In genomic region chr4:38060829-38061431, GRCh38 we compare ENCODE assay signal across 16 cellular contexts.
DNase-seq lines count a peak whose midpoint lies in the region; ATAC-seq and TF ChIP-seq lines count a peak whose summit lies in the region.
"Had no signal": no experiment of that assay in that cellular context is flagged by ENCODE, and none has a peak within 500 bp of the region (broad histone marks: within the 10 kb centered on the region; RNA-seq: fewer than 3 reads in every experiment).

No MANE protein-coding gene starts in this region.

- H2AFZ ChIP-seq in mesenchymal stem cell (ENCODE audit: low read depth, low read length) = no peak overlapping the region

- no peak overlapping the region for H3K4me2 ChIP-seq in mesenchymal stem cell (ENCODE audit: low read length, poor library complexity, severe bottlenecking)

- no peaks in the 10 kb centered on the region for H3K27me3 ChIP-seq in left ventricle myocardium inferior (ENCODE audit: low read depth)
- no peaks in the 10 kb centered on the region for H3K27me3 ChIP-seq in heart right ventricle
- no peaks in the 10 kb centered on the region for H3K27me3 ChIP-seq in mesenchymal stem cell (ENCODE audit: control insufficient read depth in 1 of 2, insufficient read depth in 1 of 2, low read length in 2 of 2)
- no peaks in the 10 kb centered on the region for H3K27me3 ChIP-seq in uterus
- no peaks in the 10 kb centered on the region for H3K27me3 ChIP-seq in lower lobe of right lung (ENCODE audit: low read depth)
- H3K27me3 ChIP-seq: gastrocnemius medialis had no signal

- intact Hi-C loops in left ventricle myocardium inferior (cut with micrococcal nuclease) (loop anchor here (10.0 kb wide), 1 partner anchor 114 kb away; no protein-coding TSS in a partner anchor), heart right ventricle (cut with DNase I) (loop anchor here in 9 of 10 donors (2.0 to 10.0 kb wide), 13 partner anchors 96 to 724 kb away; partner anchors contain the start of gene TLR10 (in 1 of the 9)), uterus (cut with DNase I; ENCODE audit: low total_unique reads) (loop anchor here (10.0 kb wide), 2 partner anchors 254 to 614 kb away; no protein-coding TSS in a partner anchor), lower lobe of right lung (cut with DNase I) (no loop called here), natural killer cell (cut with micrococcal nuclease) (loop anchor here (5.0 to 10.0 kb wide), 3 partner anchors 71 to 801 kb away; no protein-coding TSS in a partner anchor)

- H3K36me3 ChIP-seq in left ventricle myocardium inferior = peaks cover 23% of the 10 kb centered on the region
- peaks cover 0 to 70% (median 7%) of the 10 kb centered on the region in 9 donors for H3K36me3 ChIP-seq in heart right ventricle
- peaks cover 0 to 14% of the 10 kb centered on the region in 2 experiments for H3K36me3 ChIP-seq in mesenchymal stem cell (ENCODE audit: control insufficient read depth in 1 of 2, insufficient read depth in 2 of 2, low read depth in 1 of 2, low read length in 2 of 2)
- H3K36me3 ChIP-seq in uterus = no peaks in the 10 kb centered on the region
- H3K36me3 ChIP-seq in lower lobe of right lung = peaks cover 30% of the 10 kb centered on the region

- ATAC-seq in heart right ventricle = no peak
- no peak for ATAC-seq in central memory CD8-positive, alpha-beta T cell (replicated peaks; ENCODE audit: extremely low read depth, poor library complexity, severe bottlenecking)
- no peak for ATAC-seq in lower lobe of right lung
- no peak for ATAC-seq in natural killer cell
- ATAC-seq: gastrocnemius medialis, left colon had no signal

- H2BK5ac ChIP-seq in mesenchymal stem cell (ENCODE audit: low read depth, low read length, poor library complexity, severe bottlenecking) = no peak overlapping the region

- TF ChIP-seq CTCF in left ventricle myocardium inferior (IDR thresholded peaks at IDR 0.05; ENCODE audit: borderline replicate concordance) (no peak), heart right ventricle (IDR thresholded peaks at IDR 0.05) (no peak), uterus (IDR thresholded peaks at IDR 0.05) (no peak), lower lobe of right lung (IDR thresholded peaks at IDR 0.05) (no peak), natural killer cell (IDR thresholded peaks at IDR 0.05) (no peak)

- H3K14ac ChIP-seq in mesenchymal stem cell (ENCODE audit: low read length in 2 of 2) = no peak overlapping the region

- no peak overlapping the region for H3K23ac ChIP-seq in mesenchymal stem cell (ENCODE audit: low read length in 2 of 2)

- H3K79me1 ChIP-seq in mesenchymal stem cell (replicated peaks; ENCODE audit: low read length, poor library complexity, severe bottlenecking) = peaks cover 18% of the 10 kb centered on the region

- no peak for TF ChIP-seq POLR2A in uterus (IDR thresholded peaks at IDR 0.05)

- H3K4ac ChIP-seq in mesenchymal stem cell (ENCODE audit: low read depth in 1 of 2, low read length in 2 of 2) = no peak overlapping the region

- H4K8ac ChIP-seq in mesenchymal stem cell (ENCODE audit: low read length) = no peak overlapping the region

- DNase-seq in left ventricle myocardium inferior = no peak
- DNase-seq in heart right ventricle = no peak
- no peak for DNase-seq in central memory CD8-positive, alpha-beta T cell (ENCODE audit: low spot score in 2 of 2)
- peak; percentile 81 for DNase-seq in mesenchymal stem cell
- peak in 1 of 2 donors; percentile 74 for DNase-seq in uterus
- no peak for DNase-seq in lower lobe of right lung
- no peak for DNase-seq in natural killer cell
- no peak for DNase-seq in T1000 (lab: John Stamatoyannopoulos, UW)
- DNase-seq: cortex of kidney; gastrocnemius medialis; left colon; nucleus accumbens; OCI-M1; stimulated activated CD4-positive, alpha-beta T cell treated with anti-CD3 and anti-CD28 coated beads, Interleukin-12 subunit alpha, Interleukin-12 subunit beta, amount 100 ng/mL, for 4 hours; T-helper 1 cell had no signal

- peak overlapping the region in 1 of 2 experiments; percentile 27 for H3K18ac ChIP-seq in mesenchymal stem cell (ENCODE audit: low read depth in 1 of 2, low read length in 2 of 2)

- H3K4me1 Mint-ChIP-seq in central memory CD8-positive, alpha-beta T cell = peaks cover 12% of the 10 kb centered on the region
- H3K4me1 Mint-ChIP-seq in natural killer cell = peaks cover 6 to 8% of the 10 kb centered on the region in 2 donors

- H3K27ac ChIP-seq in left ventricle myocardium inferior (replicated peaks) (peak overlapping the region; percentile 75), heart right ventricle (peak overlapping the region in 1 of 10 donors; percentile 81), mesenchymal stem cell (ENCODE audit: low read length, poor library complexity, severe bottlenecking) (no peak overlapping the region), uterus (peak overlapping the region; percentile 74 to 88), lower lobe of right lung (no peak overlapping the region)

- no peak overlapping the region for H2BK15ac ChIP-seq in mesenchymal stem cell (ENCODE audit: low read depth, poor library complexity, severe bottlenecking)

- H4K91ac ChIP-seq in mesenchymal stem cell (ENCODE audit: low read length) = peak overlapping the region; percentile 83

- H3K4me3 ChIP-seq in left ventricle myocardium inferior (no peak overlapping the region), heart right ventricle (no peak overlapping the region), mesenchymal stem cell (ENCODE audit: insufficient read depth in 1 of 2, low read depth in 1 of 2, low read length in 2 of 2) (no peak overlapping the region), uterus (no peak overlapping the region), lower lobe of right lung (no peak overlapping the region)
- H3K4me3 ChIP-seq: gastrocnemius medialis had no signal

- H3K4me1 ChIP-seq in left ventricle myocardium inferior (peaks cover 47% of the 10 kb centered on the region), heart right ventricle (peaks cover 0 to 59% (median 28%) of the 10 kb centered on the region in 9 donors), mesenchymal stem cell (ENCODE audit: control insufficient read depth, insufficient read depth, low read depth, low read length) (peaks cover 13% of the 10 kb centered on the region), uterus (peaks cover 9 to 10% of the 10 kb centered on the region in 2 donors), lower lobe of right lung (peaks cover 29% of the 10 kb centered on the region)

- H3K9ac ChIP-seq in mesenchymal stem cell (ENCODE audit: low read length) = peak overlapping the region; percentile 92

- H3K9me3 ChIP-seq in left ventricle myocardium inferior (replicated peaks) (no peaks in the 10 kb centered on the region), heart right ventricle (no peaks in the 10 kb centered on the region), mesenchymal stem cell (ENCODE audit: control insufficient read depth, low read length) (no peaks in the 10 kb centered on the region), uterus (no peaks in the 10 kb centered on the region), lower lobe of right lung (no peaks in the 10 kb centered on the region)
- H3K9me3 ChIP-seq: gastrocnemius medialis had no signal

- peak overlapping the region; percentile 23 for H3K27ac Mint-ChIP-seq in central memory CD8-positive, alpha-beta T cell (ENCODE audit: low read depth)
- H3K27ac Mint-ChIP-seq in natural killer cell = no peak overlapping the region
- H3K27ac Mint-ChIP-seq: activated T-helper 2 cell treated with anti-CD3 and anti-CD28 coated beads, Interferon-gamma antibody, Interleukin-2, Interleukin-4, amounts not matched to agents 10 μg/mL and 5 μg/mL and 100 μg/mL, durations not matched to agents 14 hours and 24 hours and 36 hours had no signal

- H3K36me3 Mint-ChIP-seq in central memory CD8-positive, alpha-beta T cell (ENCODE audit: insufficient read depth) = peaks cover 19% of the 10 kb centered on the region
- H3K36me3 Mint-ChIP-seq in natural killer cell = peaks cover 7% of the 10 kb centered on the region

- H3K27me3 Mint-ChIP-seq in central memory CD8-positive, alpha-beta T cell = no peaks in the 10 kb centered on the region
- no peaks in the 10 kb centered on the region for H3K27me3 Mint-ChIP-seq in natural killer cell (ENCODE audit: low read depth in 2 of 2)

- no peak overlapping the region for H2BK120ac ChIP-seq in mesenchymal stem cell (ENCODE audit: low read depth, low read length)

- H3K9me3 Mint-ChIP-seq in central memory CD8-positive, alpha-beta T cell = no peaks in the 10 kb centered on the region
- H3K9me3 Mint-ChIP-seq in natural killer cell = no peaks in the 10 kb centered on the region
- H3K9me3 Mint-ChIP-seq: activated T-helper 2 cell treated with anti-CD3 and anti-CD28 coated beads, Interferon-gamma antibody, Interleukin-2, Interleukin-4, amounts not matched to agents 10 μg/mL and 5 μg/mL and 100 μg/mL, durations not matched to agents 14 hours and 24 hours and 36 hours had no signal

- H2AK5ac ChIP-seq in mesenchymal stem cell (ENCODE audit: low read length, severe bottlenecking) = no peak overlapping the region

- 46 to 61% methylated on average over 4 of the region's 4 CpGs for WGBS in heart right ventricle, 2 donors
- WGBS in mesenchymal stem cell = 5% methylated on average over 2 of the region's 4 CpGs

- H2BK12ac ChIP-seq in mesenchymal stem cell (ENCODE audit: low read length in 2 of 2) = peak overlapping the region in 1 of 2 experiments; percentile 62

- H3K4me3 Mint-ChIP-seq in central memory CD8-positive, alpha-beta T cell = no peak overlapping the region
- no peak overlapping the region for H3K4me3 Mint-ChIP-seq in natural killer cell

Comparison
In these comparisons a context has a peak if more than half of its experiments do, and no peak if none do; other contexts are left out.
1. H3K27ac ChIP-seq: peak in left ventricle myocardium inferior (single experiment) and uterus (2 of 2); none in mesenchymal stem cell (single experiment) and lower lobe of right lung (single experiment).